ENCODE assay signal across 9 cellular contexts in genomic region chr17:19181040-19181875, GRCh38. TPM values are rescaled to one million over a fixed set of nuclear protein-coding genes. Genes with fewer than 3 reads are reported as not detected.
DNase-seq lines count a peak whose midpoint lies in the region; ATAC-seq and TF ChIP-seq lines count a peak whose summit lies in the region.
"Not testable (repeated sequence)": the region's sequence is repeated elsewhere in the genome, so short reads cannot be mapped to it uniquely, and the experiment has no call there.
"Had no signal": no experiment of that assay in that cellular context is flagged by ENCODE, and none has a peak within 500 bp of the region (broad histone marks: within the 10 kb centered on the region; RNA-seq: fewer than 3 reads in every experiment).

No MANE protein-coding gene starts in this region.

- not testable (repeated sequence) for H3K36me3 ChIP-seq in Panc1 (ENCODE audit: control insufficient read depth, insufficient read depth, low read length); mucosa of descending colon (ENCODE audit: low read depth)

- DNase-seq in Panc1 (ENCODE audit: low read depth, low spot score); central memory CD8-positive, alpha-beta T cell (ENCODE audit: low spot score in 2 of 2); mucosa of descending colon: not testable (repeated sequence)

- H3K36me3 Mint-ChIP-seq in central memory CD8-positive, alpha-beta T cell (ENCODE audit: insufficient read depth), result not testable (repeated sequence)

- H3K27ac ChIP-seq in Panc1 (ENCODE audit: low read length), result not testable (repeated sequence)

- in situ Hi-C loops in Panc1 (cut with HindIII; ENCODE audit: low pct_unique_long_range_greater_than_20kb, low sequenced_read_pairs), result not testable (repeated sequence)

- H3K4me3 Mint-ChIP-seq in central memory CD8-positive, alpha-beta T cell, result not testable (repeated sequence)

- H3K9me3 ChIP-seq in Panc1 (ENCODE audit: control insufficient read depth, insufficient read depth, low read depth, low read length); mucosa of descending colon: not testable (repeated sequence)

- POLR2A ChIA-PET in Panc1 (lab: Charles Lee), result not testable (repeated sequence)

- H3K27me3 Mint-ChIP-seq in central memory CD8-positive, alpha-beta T cell, result not testable (repeated sequence)

- not testable (repeated sequence) for H3K4me1 ChIP-seq in Panc1 (ENCODE audit: control insufficient read depth, insufficient read depth, low read length); mucosa of descending colon (ENCODE audit: low read depth)

- H3K27ac Mint-ChIP-seq in central memory CD8-positive, alpha-beta T cell (ENCODE audit: low read depth), result not testable (repeated sequence)

- ATAC-seq in GM18873 (IDR thresholded peaks at IDR 0.05; ENCODE audit: low FRiP score, unreplicated experiment), result peak; percentile 81
- peak; percentile 86 for ATAC-seq in GM21390 (IDR thresholded peaks at IDR 0.05; ENCODE audit: unreplicated experiment)
- ATAC-seq in HG02678 (IDR thresholded peaks at IDR 0.05; ENCODE audit: unreplicated experiment), result peak; percentile 87
- ATAC-seq in HG03103 (IDR thresholded peaks at IDR 0.05; ENCODE audit: low read depth, unreplicated experiment), result peak; percentile 72
- ATAC-seq in Panc1, result peak; percentile 98
- ATAC-seq in central memory CD8-positive, alpha-beta T cell (replicated peaks; ENCODE audit: extremely low read depth, poor library complexity, severe bottlenecking), result peak; percentile 96
- ATAC-seq in mucosa of descending colon, result peak; percentile 99

- not testable (repeated sequence) for H3K4me1 Mint-ChIP-seq in central memory CD8-positive, alpha-beta T cell

- intact Hi-C loops in Panc1 (cut with micrococcal nuclease; ENCODE audit: unreplicated experiment); mucosa of descending colon (cut with DNase I, micrococcal nuclease): not testable (repeated sequence)

- not testable (repeated sequence) for TF ChIP-seq CTCF in Panc1 (IDR thresholded peaks at IDR 0.05); mucosa of descending colon (IDR thresholded peaks at IDR 0.05)

- H3K27me3 ChIP-seq in Panc1 (ENCODE audit: control insufficient read depth, insufficient read depth, low read length), result not testable (repeated sequence)

- H3K9me3 Mint-ChIP-seq in central memory CD8-positive, alpha-beta T cell, result not testable (repeated sequence)

- CTCF ChIA-PET in Panc1 (lab: Charles Lee), result not testable (repeated sequence)

- not testable (repeated sequence) for BruUV-seq in Panc1 (replicated peaks; lab: Mats Ljungman, UMichigan)

- H3K4me3 ChIP-seq in Panc1 (ENCODE audit: low read depth in 2 of 2, low read length in 2 of 2); mucosa of descending colon: not testable (repeated sequence)

RNA-seq across cellular contexts. Expression of gene GRAPL, which starts 53.9 kb away (rescaled TPM):
- total RNA-seq in Panc1 (2021; ENCODE audit: unreplicated experiment), result 0.31 TPM
- polyA plus RNA-seq in Panc1 (2012; ENCODE audit: insufficient read length), result not detected
- 1 to 10 TPM; 2.0 to 4.4 (median 2.2) TPM for total RNA-seq in mucosa of descending colon
- total RNA-seq: myocyte, NCI-H460 had no signal

RNA-seq across cellular contexts. Expression of gene EPN2, which starts 55.9 kb away (rescaled TPM):
- 35.0 TPM for total RNA-seq in Panc1 (2021; ENCODE audit: unreplicated experiment)
- polyA plus RNA-seq in Panc1 (2012; ENCODE audit: insufficient read length), result 32.7 TPM
- total RNA-seq in mucosa of descending colon, result 10 to 100 TPM; 32.6 to 75.8 (median 45.0) TPM
